ENCODE assay signal across 8 cellular contexts in the genomic region with DNA sequence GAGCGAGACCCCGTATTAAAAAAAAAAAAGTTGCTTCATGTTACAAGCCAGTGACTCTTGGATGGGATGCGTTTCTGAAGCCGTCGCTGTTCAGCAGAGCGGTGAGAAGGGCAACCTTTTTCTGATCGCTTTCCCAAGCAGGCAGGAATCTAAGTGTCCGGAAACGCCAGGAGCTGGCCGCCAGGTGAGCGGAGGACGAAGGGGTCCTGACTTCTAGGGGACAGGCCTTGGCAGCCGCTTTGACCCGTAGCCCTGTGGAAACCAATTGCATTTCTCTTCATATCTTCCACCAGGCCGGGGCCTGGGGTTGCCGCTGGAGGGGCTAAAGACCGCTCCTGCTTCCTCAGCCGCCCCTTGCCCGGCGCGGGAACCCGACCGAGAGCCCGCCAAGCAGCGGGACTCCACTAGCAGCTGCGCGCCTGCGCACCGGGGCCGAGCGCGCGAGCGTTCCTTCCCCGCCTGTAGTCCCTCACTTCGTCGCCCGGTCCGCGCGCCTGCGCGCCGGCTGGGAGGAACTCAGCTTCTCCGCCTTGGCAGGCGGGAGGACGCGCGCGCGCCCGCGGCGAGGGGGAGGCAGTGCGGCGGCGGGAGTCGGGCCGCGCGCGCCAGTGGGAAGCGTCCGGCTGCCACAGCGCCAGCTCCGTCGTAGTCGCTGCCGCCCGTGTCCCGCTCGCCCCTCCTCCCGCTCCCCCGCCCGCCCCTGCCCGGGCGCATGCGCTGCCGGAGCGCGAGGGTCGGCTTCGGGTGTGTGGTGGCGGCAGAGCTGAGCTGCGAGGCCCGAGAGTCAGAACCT. TPM values are rescaled to one million over a fixed set of nuclear protein-coding genes. Genes with fewer than 3 reads are reported as not detected.
A peak's percentile ranks its signal among the peaks of the same experiment; 100 is the strongest.
DNase-seq lines count a peak whose midpoint lies in the region; ATAC-seq, FAIRE-seq and TF ChIP-seq lines count a peak whose summit lies in the region.

A gene with protein sequence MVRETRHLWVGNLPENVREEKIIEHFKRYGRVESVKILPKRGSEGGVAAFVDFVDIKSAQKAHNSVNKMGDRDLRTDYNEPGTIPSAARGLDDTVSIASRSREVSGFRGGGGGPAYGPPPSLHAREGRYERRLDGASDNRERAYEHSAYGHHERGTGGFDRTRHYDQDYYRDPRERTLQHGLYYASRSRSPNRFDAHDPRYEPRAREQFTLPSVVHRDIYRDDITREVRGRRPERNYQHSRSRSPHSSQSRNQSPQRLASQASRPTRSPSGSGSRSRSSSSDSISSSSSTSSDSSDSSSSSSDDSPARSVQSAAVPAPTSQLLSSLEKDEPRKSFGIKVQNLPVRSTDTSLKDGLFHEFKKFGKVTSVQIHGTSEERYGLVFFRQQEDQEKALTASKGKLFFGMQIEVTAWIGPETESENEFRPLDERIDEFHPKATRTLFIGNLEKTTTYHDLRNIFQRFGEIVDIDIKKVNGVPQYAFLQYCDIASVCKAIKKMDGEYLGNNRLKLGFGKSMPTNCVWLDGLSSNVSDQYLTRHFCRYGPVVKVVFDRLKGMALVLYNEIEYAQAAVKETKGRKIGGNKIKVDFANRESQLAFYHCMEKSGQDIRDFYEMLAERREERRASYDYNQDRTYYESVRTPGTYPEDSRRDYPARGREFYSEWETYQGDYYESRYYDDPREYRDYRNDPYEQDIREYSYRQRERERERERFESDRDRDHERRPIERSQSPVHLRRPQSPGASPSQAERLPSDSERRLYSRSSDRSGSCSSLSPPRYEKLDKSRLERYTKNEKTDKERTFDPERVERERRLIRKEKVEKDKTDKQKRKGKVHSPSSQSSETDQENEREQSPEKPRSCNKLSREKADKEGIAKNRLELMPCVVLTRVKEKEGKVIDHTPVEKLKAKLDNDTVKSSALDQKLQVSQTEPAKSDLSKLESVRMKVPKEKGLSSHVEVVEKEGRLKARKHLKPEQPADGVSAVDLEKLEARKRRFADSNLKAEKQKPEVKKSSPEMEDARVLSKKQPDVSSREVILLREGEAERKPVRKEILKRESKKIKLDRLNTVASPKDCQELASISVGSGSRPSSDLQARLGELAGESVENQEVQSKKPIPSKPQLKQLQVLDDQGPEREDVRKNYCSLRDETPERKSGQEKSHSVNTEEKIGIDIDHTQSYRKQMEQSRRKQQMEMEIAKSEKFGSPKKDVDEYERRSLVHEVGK (N-terminal part only) (plus strand): TSS at position 608 of the 793 bp plus-strand sequence. CDS start 361 bp downstream, outside the sequence.

- peak within 1 kb of the TSS; percentile 97 for H3K9ac ChIP-seq in Loucy (ENCODE audit: low read depth, low read length, poor library complexity, severe bottlenecking)

- peak within 1 kb of the TSS; percentile 99 for H3K4me3 Mint-ChIP-seq in activated T-helper 2 cell treated with anti-CD3 and anti-CD28 coated beads, Interferon-gamma antibody, Interleukin-2, Interleukin-4, amounts not matched to agents 10 μg/mL and 5 μg/mL and 100 μg/mL, durations not matched to agents 14 hours and 24 hours and 36 hours (ENCODE audit: low read depth)
- H3K4me3 Mint-ChIP-seq in natural killer cell, result peak within 1 kb of the TSS; percentile 98

- H3K4me3 ChIP-seq in Loucy (ENCODE audit: low read length, poor library complexity, severe bottlenecking) (peak within 1 kb of the TSS; percentile 93), RWPE2 (ENCODE audit: severe bottlenecking) (peak within 1 kb of the TSS; percentile 96), fibroblast of mammary gland (ENCODE audit: control insufficient read depth, low read depth, low read length) (peak within 1 kb of the TSS; percentile 77)

- DNase-seq in EH (ENCODE audit: low read depth), result peak; percentile 97
- peak; percentile 69 for DNase-seq in H54 (ENCODE audit: insufficient read length, low spot score)
- DNase-seq in RWPE2 (ENCODE audit: low spot score), result peak; percentile 97
- peak; percentile 98 for DNase-seq in activated T-helper 2 cell treated with anti-CD3 and anti-CD28 coated beads, Interferon-gamma antibody, Interleukin-2, Interleukin-4, amounts not matched to agents 10 μg/mL and 5 μg/mL and 100 μg/mL, durations not matched to agents 14 hours and 24 hours and 36 hours (ENCODE audit: low spot score)
- peak; percentile 94 for DNase-seq in fibroblast of mammary gland (ENCODE audit: low read depth)
- peak; percentile 95 for DNase-seq in natural killer cell
- peak; percentile 92 to 98 (median 96) for DNase-seq in stimulated activated naive CD4-positive, alpha-beta T cell (lab: John Stamatoyannopoulos, UW)

- H3K36me3 ChIP-seq in Loucy (ENCODE audit: insufficient read depth, low read length) (no peaks in the 10 kb centered on the region), RWPE2 (ENCODE audit: low read depth) (peaks cover 9% of the 10 kb centered on the region)

- H3K4me2 ChIP-seq in Loucy (ENCODE audit: low read depth, low read length, poor library complexity, severe bottlenecking), result peak within 1 kb of the TSS; percentile 97

- H3K27me3 ChIP-seq in Loucy (ENCODE audit: insufficient read depth, low read length, poor library complexity, severe bottlenecking) (no peaks in the 10 kb centered on the region), RWPE2 (ENCODE audit: insufficient read depth, poor library complexity, severe bottlenecking) (no peaks in the 10 kb centered on the region)

- H3K9me3 ChIP-seq in Loucy (ENCODE audit: insufficient read depth, low read depth, low read length), result no peaks in the 10 kb centered on the region
- H3K9me3 ChIP-seq in RWPE2 (ENCODE audit: severe bottlenecking), result no peaks in the 10 kb centered on the region

- peaks cover 27% of the 10 kb centered on the region for H4K20me1 ChIP-seq in Loucy (ENCODE audit: insufficient read depth, low read length, poor library complexity, severe bottlenecking)

- H3K9me3 Mint-ChIP-seq in activated T-helper 2 cell treated with anti-CD3 and anti-CD28 coated beads, Interferon-gamma antibody, Interleukin-2, Interleukin-4, amounts not matched to agents 10 μg/mL and 5 μg/mL and 100 μg/mL, durations not matched to agents 14 hours and 24 hours and 36 hours, result no peaks in the 10 kb centered on the region
- no peaks in the 10 kb centered on the region for H3K9me3 Mint-ChIP-seq in natural killer cell

- H2AFZ ChIP-seq in Loucy (ENCODE audit: low read length), result peak within 1 kb of the TSS; percentile 73

- no peak for FAIRE-seq in H54 (lab: Jason Lieb, UNC)

- H3K4me1 ChIP-seq in Loucy (ENCODE audit: insufficient read depth, low read length, poor library complexity, severe bottlenecking) (peaks cover 47% of the 10 kb centered on the region), RWPE2 (ENCODE audit: insufficient read depth, poor library complexity, severe bottlenecking) (peaks cover 22% of the 10 kb centered on the region)

- H3K4me1 Mint-ChIP-seq in activated T-helper 2 cell treated with anti-CD3 and anti-CD28 coated beads, Interferon-gamma antibody, Interleukin-2, Interleukin-4, amounts not matched to agents 10 μg/mL and 5 μg/mL and 100 μg/mL, durations not matched to agents 14 hours and 24 hours and 36 hours (ENCODE audit: low read depth), result peaks cover 46% of the 10 kb centered on the region
- peaks cover 30% of the 10 kb centered on the region in 2 donors for H3K4me1 Mint-ChIP-seq in natural killer cell

- H3K27ac Mint-ChIP-seq in activated T-helper 2 cell treated with anti-CD3 and anti-CD28 coated beads, Interferon-gamma antibody, Interleukin-2, Interleukin-4, amounts not matched to agents 10 μg/mL and 5 μg/mL and 100 μg/mL, durations not matched to agents 14 hours and 24 hours and 36 hours, result peak within 1 kb of the TSS; percentile 92
- H3K27ac Mint-ChIP-seq in natural killer cell, result peak within 1 kb of the TSS; percentile 95 to 96

- TF ChIP-seq CTCF in Loucy (conservative IDR thresholded peaks at IDR 0.05; ENCODE audit: low read length) (no peak), RWPE2 (IDR thresholded peaks at IDR 0.05; ENCODE audit: poor library complexity, severe bottlenecking) (no peak), fibroblast of mammary gland (conservative IDR thresholded peaks at IDR 0.05; ENCODE audit: control insufficient read depth, insufficient read depth, low read depth, low read length) (no peak), natural killer cell (IDR thresholded peaks at IDR 0.05) (no peak)

- peaks cover 83% of the 10 kb centered on the region for H3K79me2 ChIP-seq in Loucy (ENCODE audit: insufficient read depth, low read length)

- ATAC-seq in RWPE2 (ENCODE audit: low read depth), result peak; percentile 75
- ATAC-seq in natural killer cell, result peak; percentile 80 to 95 (median 85)

- peaks cover 8% of the 10 kb centered on the region; the same call in 1 of the 2 replicates for H3F3A ChIP-seq in Loucy (ENCODE audit: low read depth)

- H3K9me2 ChIP-seq in Loucy (replicated peaks; ENCODE audit: low read depth, low read length), result no peaks in the 10 kb centered on the region

- TF ChIP-seq POLR2A in H54 (IDR thresholded peaks at IDR 0.05; ENCODE audit: low read depth, low read length), result peak; percentile 56

- H3K36me3 Mint-ChIP-seq in activated T-helper 2 cell treated with anti-CD3 and anti-CD28 coated beads, Interferon-gamma antibody, Interleukin-2, Interleukin-4, amounts not matched to agents 10 μg/mL and 5 μg/mL and 100 μg/mL, durations not matched to agents 14 hours and 24 hours and 36 hours (ENCODE audit: low read depth), result peaks cover 22% of the 10 kb centered on the region
- H3K36me3 Mint-ChIP-seq in natural killer cell, result no peaks in the 10 kb centered on the region

- intact Hi-C loops in activated T-helper 2 cell treated with anti-CD3 and anti-CD28 coated beads, Interferon-gamma antibody, Interleukin-2, Interleukin-4, amounts not matched to agents 10 μg/mL and 5 μg/mL and 100 μg/mL, durations not matched to agents 14 hours and 24 hours and 36 hours (cut with micrococcal nuclease), result loop anchor here (1.0 to 5.0 kb wide), 2 partner anchors 12 to 130 kb away; a partner anchor contains a TSS
- intact Hi-C loops in natural killer cell (cut with micrococcal nuclease), result loop anchor here (1.0 to 5.0 kb wide), 2 partner anchors 10 to 130 kb away; a partner anchor contains a TSS

- H3K27me3 Mint-ChIP-seq in activated T-helper 2 cell treated with anti-CD3 and anti-CD28 coated beads, Interferon-gamma antibody, Interleukin-2, Interleukin-4, amounts not matched to agents 10 μg/mL and 5 μg/mL and 100 μg/mL, durations not matched to agents 14 hours and 24 hours and 36 hours (ENCODE audit: low read depth), result no peaks in the 10 kb centered on the region
- no peaks in the 10 kb centered on the region for H3K27me3 Mint-ChIP-seq in natural killer cell (ENCODE audit: low read depth in 2 of 2)

- H3K27ac ChIP-seq in RWPE2 (ENCODE audit: poor library complexity, severe bottlenecking), result peak within 1 kb of the TSS; percentile 91

RNA-seq across cellular contexts. Expression of the gene that starts here (rescaled TPM):
- 75.0 and 75.9 TPM in 2 replicates for total RNA-seq in activated T-helper 2 cell treated with anti-CD3 and anti-CD28 coated beads, Interferon-gamma antibody, Interleukin-2, Interleukin-4, amounts not matched to agents 10 μg/mL and 5 μg/mL and 100 μg/mL, durations not matched to agents 14 hours and 24 hours and 36 hours
- 100 to 1,000 TPM in 2 of 3 donors, 10 to 100 TPM in 1; 98.1 to 114 (median 105) TPM for total RNA-seq in natural killer cell

Comparison
In these comparisons a context has a peak if more than half of its experiments do, and no peak if none do; other contexts are left out.
1. Peak in every context shown above with its lines: DNase-seq, ATAC-seq, H3K4me3 ChIP-seq and H3K27ac ChIP-seq.